Comparison of ENCODE assay signal across 20 cellular contexts in genomic region chr10:75475470-75476182, GRCh38. TPM values are rescaled to one million over a fixed set of nuclear protein-coding genes. Genes with fewer than 3 reads are reported as not detected.
DNase-seq lines count a peak whose midpoint lies in the region; ATAC-seq and TF ChIP-seq lines count a peak whose summit lies in the region.
"Had no signal": no experiment of that assay in that cellular context is flagged by ENCODE, and none has a peak within 500 bp of the region (broad histone marks: within the 10 kb centered on the region; RNA-seq: fewer than 3 reads in every experiment).

No MANE protein-coding gene starts in this region.

- no peak overlapping the region for H3K4me2 ChIP-seq in fibroblast of lung (ENCODE audit: extremely low read depth, insufficient read depth, low read length)

- DNase-seq in NT2/D1 (ENCODE audit: low read depth, low spot score), result peak; percentile 30
- peak; percentile 67 to 97 for DNase-seq in fibroblast of lung (ENCODE audit: low read depth in 2 of 2)
- peak; percentile 44 for DNase-seq in non-pigmented ciliary epithelial cell (ENCODE audit: low read depth)
- DNase-seq in stimulated activated CD4-positive, alpha-beta T cell treated with anti-CD3 and anti-CD28 coated beads, Interleukin-4, amount 100 ng/mL, for 24 hours, result no peak
- DNase-seq in MV-4-11 (lab: John Stamatoyannopoulos, UW), result no peak
- DNase-seq in activated naive CD8-positive, alpha-beta T cell treated with anti-CD3 and anti-CD28 coated beads, Interleukin-2, amount 50 U/mL, for 24 hours, result no peak
- DNase-seq: activated CD4-positive, alpha-beta memory T cell treated with anti-CD3 and anti-CD28 coated beads for 36 hours; activated CD4-positive, CD25-positive, alpha-beta regulatory T cell; activated gamma-delta T cell; activated T-cell treated with anti-CD3 and anti-CD28 coated beads for 4 hours; CD8-positive, alpha-beta T cell; DMS79; effector CD8-positive, alpha-beta T cell; naive thymus-derived CD8-positive, alpha-beta T cell; NCI-H510A treated with DMSO at 0.1 percent for 48 hours; T1000 had no signal

- no peaks in the 10 kb centered on the region for H4K20me1 ChIP-seq in fibroblast of lung (ENCODE audit: control insufficient read depth, extremely low read depth, insufficient read depth, low read length)

- peaks cover 6% of the 10 kb centered on the region for H3K27me3 Mint-ChIP-seq in activated naive CD8-positive, alpha-beta T cell treated with anti-CD3 and anti-CD28 coated beads, Interleukin-2, amount 50 U/mL, for 24 hours
- H3K27me3 Mint-ChIP-seq: stimulated activated memory B cell treated with anti-CD40 and anti-IgM and Interleukin-4, amounts not matched to agents 10 μg/mL and 1 μg/mL and 100 μg/mL, for 72 hours had no signal

- H3K4me1 Mint-ChIP-seq in activated naive CD8-positive, alpha-beta T cell treated with anti-CD3 and anti-CD28 coated beads, Interleukin-2, amount 50 U/mL, for 24 hours, result no peaks in the 10 kb centered on the region
- H3K4me1 Mint-ChIP-seq: naive thymus-derived CD8-positive, alpha-beta T cell; stimulated activated memory B cell treated with anti-CD40 and anti-IgM and Interleukin-4, amounts not matched to agents 10 μg/mL and 1 μg/mL and 100 μg/mL, for 72 hours had no signal

- no peak overlapping the region for H3K27ac Mint-ChIP-seq in activated naive CD8-positive, alpha-beta T cell treated with anti-CD3 and anti-CD28 coated beads, Interleukin-2, amount 50 U/mL, for 24 hours
- H3K27ac Mint-ChIP-seq: activated CD4-positive, alpha-beta memory T cell treated with anti-CD3 and anti-CD28 coated beads for 36 hours; CD8-positive, alpha-beta T cell; naive thymus-derived CD8-positive, alpha-beta T cell; stimulated activated memory B cell treated with anti-CD40 and anti-IgM and Interleukin-4, amounts not matched to agents 10 μg/mL and 1 μg/mL and 100 μg/mL, for 72 hours had no signal

- H3K4me3 Mint-ChIP-seq in activated naive CD8-positive, alpha-beta T cell treated with anti-CD3 and anti-CD28 coated beads, Interleukin-2, amount 50 U/mL, for 24 hours, result no peak overlapping the region
- H3K4me3 Mint-ChIP-seq: activated CD4-positive, alpha-beta memory T cell treated with anti-CD3 and anti-CD28 coated beads for 36 hours; CD8-positive, alpha-beta T cell; naive thymus-derived CD8-positive, alpha-beta T cell; stimulated activated memory B cell treated with anti-CD40 and anti-IgM and Interleukin-4, amounts not matched to agents 10 μg/mL and 1 μg/mL and 100 μg/mL, for 72 hours had no signal

- H3K27me3 ChIP-seq in NT2/D1 (ENCODE audit: insufficient read depth, insufficient read length), result peaks cover 12% of the 10 kb centered on the region
- no peaks in the 10 kb centered on the region for H3K27me3 ChIP-seq in fibroblast of lung (ENCODE audit: control insufficient read depth, insufficient read depth, low read length)
- H3K27me3 ChIP-seq: adrenal gland had no signal

- H2AFZ ChIP-seq in fibroblast of lung (ENCODE audit: low read length), result no peak overlapping the region

- no peaks in the 10 kb centered on the region for H3K79me2 ChIP-seq in fibroblast of lung (ENCODE audit: control insufficient read depth, insufficient read depth, low read length)

- no peak for TF ChIP-seq CTCF in fibroblast of lung (conservative IDR thresholded peaks at IDR 0.05 in 1 of 2, IDR thresholded peaks at IDR 0.05 in 1 of 2; ENCODE audit: low read depth in 1 of 2, low read length in 2 of 2)

- H3K4me3 ChIP-seq in NT2/D1 (ENCODE audit: insufficient read length, low read depth) (no peak overlapping the region), fibroblast of lung (replicated peaks in 1 of 4; ENCODE audit: control extremely low read depth in 1 of 4, insufficient read depth in 1 of 4, low read depth in 3 of 4, low read length in 4 of 4) (no peak overlapping the region)
- H3K4me3 ChIP-seq: adrenal gland had no signal

- H3K36me3 ChIP-seq in NT2/D1 (ENCODE audit: insufficient read depth, insufficient read length, low read length) (no peaks in the 10 kb centered on the region), fibroblast of lung (ENCODE audit: control insufficient read depth, insufficient read depth, low read length) (no peaks in the 10 kb centered on the region)
- H3K36me3 ChIP-seq: adrenal gland had no signal

- H3K9me3 ChIP-seq in NT2/D1 (ENCODE audit: insufficient read depth, low read length) (peaks cover 8% of the 10 kb centered on the region; the same call in 1 of the 2 replicates), fibroblast of lung (ENCODE audit: control insufficient read depth, insufficient read depth, low read depth, low read length) (no peaks in the 10 kb centered on the region)
- H3K9me3 ChIP-seq: adrenal gland had no signal

- peaks cover 5% of the 10 kb centered on the region for H3K9me3 Mint-ChIP-seq in activated naive CD8-positive, alpha-beta T cell treated with anti-CD3 and anti-CD28 coated beads, Interleukin-2, amount 50 U/mL, for 24 hours
- H3K9me3 Mint-ChIP-seq: activated CD4-positive, alpha-beta memory T cell treated with anti-CD3 and anti-CD28 coated beads for 36 hours; CD8-positive, alpha-beta T cell; stimulated activated memory B cell treated with anti-CD40 and anti-IgM and Interleukin-4, amounts not matched to agents 10 μg/mL and 1 μg/mL and 100 μg/mL, for 72 hours had no signal

- peak; percentile 48 for ATAC-seq in GM18511 (IDR thresholded peaks at IDR 0.05; ENCODE audit: unreplicated experiment)
- ATAC-seq in activated naive CD8-positive, alpha-beta T cell treated with anti-CD3 and anti-CD28 coated beads, Interleukin-2, amount 50 U/mL, for 24 hours, result no peak
- ATAC-seq: CD8-positive, alpha-beta T cell; esophagus mucosa; naive thymus-derived CD8-positive, alpha-beta T cell; stimulated activated memory B cell treated with anti-CD40 and anti-IgM and Interleukin-4, amounts not matched to agents 10 μg/mL and 1 μg/mL and 100 μg/mL, for 72 hours had no signal

- peaks cover 4% of the 10 kb centered on the region for H3K4me1 ChIP-seq in NT2/D1 (ENCODE audit: insufficient read depth, insufficient read length)
- H3K4me1 ChIP-seq in fibroblast of lung (ENCODE audit: control insufficient read depth, extremely low read depth, insufficient read depth, low read length), result no peaks in the 10 kb centered on the region
- H3K4me1 ChIP-seq: adrenal gland had no signal

- H3K9ac ChIP-seq in NT2/D1 (ENCODE audit: insufficient read length, low read depth) (no peak overlapping the region), fibroblast of lung (ENCODE audit: insufficient read depth, low read length) (no peak overlapping the region)

- H3K36me3 Mint-ChIP-seq in activated naive CD8-positive, alpha-beta T cell treated with anti-CD3 and anti-CD28 coated beads, Interleukin-2, amount 50 U/mL, for 24 hours (ENCODE audit: low read depth), result no peaks in the 10 kb centered on the region
- H3K36me3 Mint-ChIP-seq: activated CD4-positive, alpha-beta memory T cell treated with anti-CD3 and anti-CD28 coated beads for 36 hours; CD8-positive, alpha-beta T cell; naive thymus-derived CD8-positive, alpha-beta T cell; stimulated activated memory B cell treated with anti-CD40 and anti-IgM and Interleukin-4, amounts not matched to agents 10 μg/mL and 1 μg/mL and 100 μg/mL, for 72 hours had no signal

- H3K27ac ChIP-seq in fibroblast of lung (ENCODE audit: insufficient read depth, low read length), result no peak overlapping the region
- H3K27ac ChIP-seq: adrenal gland had no signal

RNA-seq across cellular contexts. Expression of gene LRMDA, which starts 44.2 kb away (rescaled TPM):
- 1.0 and 2.0 TPM in 2 replicates for total RNA-seq in fibroblast of lung
- 0.76 and 1.7 TPM in 2 replicates for polyA plus RNA-seq in fibroblast of lung
- polyA plus RNA-seq in fibroblast of lung (2012), result 0.99 and 1.8 TPM in 2 replicates
- polyA minus RNA-seq in fibroblast of lung (ENCODE audit: low replicate concordance), result 2.6 TPM in 1 of 2 replicates, not detected in the other
- total RNA-seq: activated CD4-positive, alpha-beta memory T cell treated with anti-CD3 and anti-CD28 coated beads for 36 hours; CD8-positive, alpha-beta T cell; naive thymus-derived CD8-positive, alpha-beta T cell had no signal
- polyA plus RNA-seq: naive thymus-derived CD8-positive, alpha-beta T cell had no signal

Comparison
In these comparisons a context has a peak if more than half of its experiments do, and no peak if none do; other contexts are left out.
1. DNase-seq: peak in NT2/D1 (single experiment), fibroblast of lung (2 of 2) and non-pigmented ciliary epithelial cell (single experiment); none in stimulated activated CD4-positive, alpha-beta T cell treated with anti-CD3 and anti-CD28 coated beads, Interleukin-4, amount 100 ng/mL, for 24 hours (single experiment), MV-4-11 (single experiment) and activated naive CD8-positive, alpha-beta T cell treated with anti-CD3 and anti-CD28 coated beads, Interleukin-2, amount 50 U/mL, for 24 hours (single experiment).